8 cellular contexts compared by ENCODE assay signal in the genomic region with DNA sequence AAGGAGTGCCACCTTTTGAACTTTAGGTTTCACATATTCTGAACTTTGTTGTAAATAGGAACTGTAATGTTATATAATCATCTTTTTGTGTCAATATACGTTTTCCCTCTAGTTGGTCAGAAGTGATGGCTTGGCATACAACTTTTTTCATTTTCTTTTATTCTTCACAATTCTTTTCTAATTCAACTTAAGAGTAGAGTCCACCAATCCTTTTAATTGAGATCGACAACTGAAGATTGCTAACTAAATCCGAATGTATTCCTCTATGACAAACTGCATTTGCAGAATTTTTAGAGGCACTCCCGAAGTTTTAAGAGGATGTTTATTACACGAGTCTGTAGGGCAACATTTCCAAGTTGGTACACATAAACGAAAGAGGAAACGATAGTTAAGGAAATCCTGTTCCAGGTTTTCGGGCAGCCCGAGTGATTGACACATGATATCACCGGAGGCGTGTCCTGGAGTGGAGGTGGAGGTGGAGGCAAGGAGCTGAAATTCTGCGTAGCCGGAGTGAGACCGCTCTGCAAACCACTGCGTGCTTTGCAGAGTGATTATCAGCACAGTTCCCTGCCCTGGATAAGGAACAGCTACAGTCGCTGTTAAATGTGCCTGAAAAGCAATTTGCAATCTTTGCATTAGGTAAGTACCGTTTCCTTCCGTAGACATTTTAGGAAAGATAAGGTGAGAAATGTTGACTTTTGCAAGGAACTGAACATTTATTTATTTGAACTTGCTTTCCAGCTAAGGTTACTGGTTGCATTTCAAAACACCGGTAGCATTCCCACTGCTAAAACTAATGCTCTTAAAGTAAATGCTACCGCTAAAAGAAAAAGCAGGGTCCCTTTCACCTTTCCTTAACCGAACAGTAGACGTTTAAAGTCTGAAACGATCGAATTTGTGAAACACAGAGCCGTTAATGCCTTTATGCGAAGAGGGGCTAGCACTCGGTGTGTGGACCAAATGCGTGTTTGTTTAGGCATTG.
A peak's percentile ranks its signal among the peaks of the same experiment; 100 is the strongest.
DNase-seq lines count a peak whose midpoint lies in the region; ATAC-seq, FAIRE-seq and TF ChIP-seq lines count a peak whose summit lies in the region.

A gene with protein sequence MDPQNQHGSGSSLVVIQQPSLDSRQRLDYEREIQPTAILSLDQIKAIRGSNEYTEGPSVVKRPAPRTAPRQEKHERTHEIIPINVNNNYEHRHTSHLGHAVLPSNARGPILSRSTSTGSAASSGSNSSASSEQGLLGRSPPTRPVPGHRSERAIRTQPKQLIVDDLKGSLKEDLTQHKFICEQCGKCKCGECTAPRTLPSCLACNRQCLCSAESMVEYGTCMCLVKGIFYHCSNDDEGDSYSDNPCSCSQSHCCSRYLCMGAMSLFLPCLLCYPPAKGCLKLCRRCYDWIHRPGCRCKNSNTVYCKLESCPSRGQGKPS (plus strand): TSS at position 502 of the 982 bp plus-strand sequence. CDS start 4,797 bp downstream, outside the sequence.

- FAIRE-seq in colon (lab: Jason Lieb, UNC): peak; percentile 74

- H3K4me3 ChIP-seq in AG10803 (ENCODE audit: low read length): peak within 1 kb of the TSS; percentile 68

- DNase-seq in AG10803 (ENCODE audit: low read depth): peak; percentile 63
- DNase-seq in NCI-H524 (lab: John Stamatoyannopoulos, UW): peak; percentile 34 to 81
- peak; percentile 63 to 75 for DNase-seq in activated CD4-positive, alpha-beta T cell treated with anti-CD3 and anti-CD28 coated beads for 4 hours
- DNase-seq in kidney glomerular epithelial cell (lab: John Stamatoyannopoulos, UW): peak; percentile 87
- DNase-seq in stimulated activated CD4-positive, alpha-beta T cell treated with anti-CD3 and anti-CD28 coated beads, Interleukin-15, amount 100 ng/mL, for 24 hours: peak; percentile 87

- peak; percentile 54 for ATAC-seq in HG03439 (IDR thresholded peaks at IDR 0.05; ENCODE audit: unreplicated experiment)

- TF ChIP-seq CTCF in AG10803 (conservative IDR thresholded peaks at IDR 0.05; ENCODE audit: low read length): no peak

- peak; percentile 9 for TF ChIP-seq POLR2A in GM19099 (IDR thresholded peaks at IDR 0.05; ENCODE audit: extremely low read depth, insufficient read length, low read depth)

Comparison
In these comparisons a context has a peak if more than half of its experiments do, and no peak if none do; other contexts are left out.
1. Peak in every context shown above with its lines: DNase-seq, ATAC-seq and H3K4me3 ChIP-seq.